1 cellular context compared by ENCODE assay signal in the genomic region with DNA sequence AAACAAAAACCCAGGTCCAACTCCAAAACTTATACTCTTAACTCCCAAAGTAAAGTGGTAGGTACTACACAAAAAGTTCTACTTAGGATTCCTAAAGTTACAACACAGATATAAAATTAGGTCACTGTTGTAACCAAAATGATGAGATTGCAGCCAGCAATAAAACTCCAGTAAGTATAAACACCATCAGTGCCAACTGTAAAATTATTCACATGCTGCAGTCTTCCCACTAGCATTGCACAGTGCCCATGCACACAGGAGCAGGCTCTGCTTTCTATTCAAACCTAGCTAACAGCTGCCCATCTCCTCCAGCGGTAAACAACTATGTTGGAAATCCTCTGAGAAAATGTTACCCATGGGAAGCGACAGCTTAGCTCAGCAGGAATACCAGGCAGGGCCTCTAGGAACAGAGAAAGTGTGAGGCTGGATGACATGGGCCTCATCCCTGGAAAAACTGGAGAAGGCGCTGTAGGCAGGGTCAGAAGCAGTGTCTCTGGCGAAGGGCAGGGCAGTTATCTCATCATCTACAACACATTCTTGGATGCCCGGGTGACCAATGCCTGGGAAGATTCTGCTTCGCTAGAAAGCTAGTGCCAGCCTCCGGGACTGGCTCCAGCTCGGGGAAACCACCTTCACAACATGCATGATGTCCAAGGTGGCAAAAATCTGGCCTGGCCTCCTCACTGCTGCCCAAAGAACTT.
TF ChIP-seq lines count a peak whose summit lies in the region.

No MANE protein-coding gene starts in this region.

TF ChIP-seq in IMR-90, 13 proteins besides CTCF, POLR2A, EP300 and RAD21:
- no peak for TF ChIP-seq MAFK (IDR thresholded peaks at IDR 0.05; ENCODE audit: low read depth, low read length)
- no peak for TF ChIP-seq NFE2L2 (IDR thresholded peaks at IDR 0.05; ENCODE audit: low read depth, low read length)
- TF ChIP-seq CHD1 (IDR thresholded peaks at IDR 0.05; ENCODE audit: low read depth, low read length): no peak
- TF ChIP-seq BHLHE40 (IDR thresholded peaks at IDR 0.05; ENCODE audit: low read depth, low read length): no peak
